Comparison of ENCODE assay signal across 8 cellular contexts in the genomic region with DNA sequence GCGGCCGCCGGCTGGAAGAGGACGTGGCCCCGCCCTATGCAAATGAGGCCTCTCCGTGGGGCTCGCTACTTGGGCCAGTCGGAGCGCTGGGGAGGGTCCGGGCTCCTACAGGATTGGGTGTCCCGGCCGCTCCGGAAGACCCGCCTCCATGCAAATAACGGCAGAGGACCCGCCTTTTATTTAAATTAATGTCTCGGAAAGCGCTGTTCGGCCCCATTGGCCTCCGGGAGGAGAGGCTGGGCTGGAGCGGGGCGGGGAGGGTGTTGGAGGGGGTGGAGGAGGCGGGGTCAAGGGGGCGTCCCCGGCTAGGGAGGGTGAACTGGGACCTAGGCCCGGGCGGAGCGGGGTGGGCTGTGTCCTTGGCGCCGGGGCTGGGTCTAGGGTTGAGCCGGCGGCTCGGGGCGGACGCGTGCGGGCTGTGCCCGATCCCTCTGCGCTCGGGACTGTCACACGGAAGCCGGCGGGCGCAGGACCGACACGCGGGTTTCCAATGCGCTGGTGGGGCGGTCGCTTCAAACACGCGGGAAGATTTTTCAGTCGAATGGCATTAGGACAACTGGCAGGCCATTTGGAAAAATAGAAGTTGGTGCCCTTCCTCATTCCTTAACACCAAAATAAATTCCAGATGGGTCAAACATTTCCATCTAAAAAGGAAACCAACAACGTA. TPM values are rescaled to one million over a fixed set of nuclear protein-coding genes. Genes with fewer than 3 reads are reported as not detected.
DNase-seq lines count a peak whose midpoint lies in the region; ATAC-seq and TF ChIP-seq lines count a peak whose summit lies in the region.

No MANE protein-coding gene starts in this region.

- peaks cover 2% of the 10 kb centered on the region; the same call in 1 of the 2 replicates for H3K27me3 ChIP-seq in H7 (ENCODE audit: control insufficient read depth, insufficient read depth, low read length)
- no peaks in the 10 kb centered on the region for H3K27me3 ChIP-seq in Loucy (ENCODE audit: insufficient read depth, low read length, poor library complexity, severe bottlenecking)
- no peaks in the 10 kb centered on the region for H3K27me3 ChIP-seq in RWPE2 (ENCODE audit: insufficient read depth, poor library complexity, severe bottlenecking)

- peak overlapping the region; percentile 60 for H3K27ac ChIP-seq in RWPE2 (ENCODE audit: poor library complexity, severe bottlenecking)

- H3K36me3 ChIP-seq in H7 (replicated peaks; ENCODE audit: control insufficient read depth, insufficient read depth, low read length) (peaks cover 2% of the 10 kb centered on the region), Loucy (ENCODE audit: insufficient read depth, low read length) (peaks cover 16% of the 10 kb centered on the region; the same call in 1 of the 2 replicates), RWPE2 (ENCODE audit: low read depth) (peaks cover 28% of the 10 kb centered on the region)

- H3K4me3 ChIP-seq in H7 (ENCODE audit: insufficient read depth, low read depth, low read length): peak overlapping the region; percentile 74
- peak overlapping the region; percentile 74 for H3K4me3 ChIP-seq in Loucy (ENCODE audit: low read length, poor library complexity, severe bottlenecking)
- peak overlapping the region; percentile 39 for H3K4me3 ChIP-seq in RWPE2 (ENCODE audit: severe bottlenecking)

- H3K9ac ChIP-seq in Loucy (ENCODE audit: low read depth, low read length, poor library complexity, severe bottlenecking): peak overlapping the region; percentile 73

- H3K27me3 Mint-ChIP-seq in nephron progenitor cell (ENCODE audit: low read depth, poor library complexity): peaks cover 13% of the 10 kb centered on the region
- H3K27me3 Mint-ChIP-seq in stimulated activated naive CD8-positive, alpha-beta T cell treated with anti-CD3 and anti-CD28 coated beads, Interleukin-15, Interleukin-2, amounts not matched to agents 100 ng/mL and 50 ng/mL, for 24 hours: no peaks in the 10 kb centered on the region

- peaks cover 76% of the 10 kb centered on the region for H3K4me1 Mint-ChIP-seq in nephron progenitor cell
- peaks cover 48% of the 10 kb centered on the region for H3K4me1 Mint-ChIP-seq in stimulated activated naive CD8-positive, alpha-beta T cell treated with anti-CD3 and anti-CD28 coated beads, Interleukin-15, Interleukin-2, amounts not matched to agents 100 ng/mL and 50 ng/mL, for 24 hours (ENCODE audit: low read depth)

- peaks cover 66% of the 10 kb centered on the region for H3K4me1 ChIP-seq in Loucy (ENCODE audit: insufficient read depth, low read length, poor library complexity, severe bottlenecking)
- H3K4me1 ChIP-seq in RWPE2 (ENCODE audit: insufficient read depth, poor library complexity, severe bottlenecking): peaks cover 4% of the 10 kb centered on the region

- no peak overlapping the region for H3K27ac Mint-ChIP-seq in nephron progenitor cell
- H3K27ac Mint-ChIP-seq in stimulated activated naive CD8-positive, alpha-beta T cell treated with anti-CD3 and anti-CD28 coated beads, Interleukin-15, Interleukin-2, amounts not matched to agents 100 ng/mL and 50 ng/mL, for 24 hours: peak overlapping the region; percentile 72

- peaks cover 3% of the 10 kb centered on the region; the same call in 1 of the 2 replicates for H3F3A ChIP-seq in Loucy (ENCODE audit: low read depth)

- H2AFZ ChIP-seq in Loucy (ENCODE audit: low read length): peak overlapping the region; percentile 47

- peaks cover 41% of the 10 kb centered on the region for H3K79me2 ChIP-seq in Loucy (ENCODE audit: insufficient read depth, low read length)

- peaks cover 12% of the 10 kb centered on the region for H4K20me1 ChIP-seq in Loucy (ENCODE audit: insufficient read depth, low read length, poor library complexity, severe bottlenecking)

- no peaks in the 10 kb centered on the region for H3K9me2 ChIP-seq in Loucy (replicated peaks; ENCODE audit: low read depth, low read length)

- peak; percentile 95 for ATAC-seq in RWPE2 (ENCODE audit: low read depth)

- H3K9me3 Mint-ChIP-seq in nephron progenitor cell: no peaks in the 10 kb centered on the region
- no peaks in the 10 kb centered on the region for H3K9me3 Mint-ChIP-seq in stimulated activated naive CD8-positive, alpha-beta T cell treated with anti-CD3 and anti-CD28 coated beads, Interleukin-15, Interleukin-2, amounts not matched to agents 100 ng/mL and 50 ng/mL, for 24 hours

- TF ChIP-seq CTCF in Loucy (conservative IDR thresholded peaks at IDR 0.05; ENCODE audit: low read length) (no peak), RWPE2 (IDR thresholded peaks at IDR 0.05; ENCODE audit: poor library complexity, severe bottlenecking) (peak; percentile 17), nephron progenitor cell (IDR thresholded peaks at IDR 0.05) (peak; percentile 14)

- peaks cover 15% of the 10 kb centered on the region for H3K36me3 Mint-ChIP-seq in nephron progenitor cell (ENCODE audit: low read depth)
- H3K36me3 Mint-ChIP-seq in stimulated activated naive CD8-positive, alpha-beta T cell treated with anti-CD3 and anti-CD28 coated beads, Interleukin-15, Interleukin-2, amounts not matched to agents 100 ng/mL and 50 ng/mL, for 24 hours (ENCODE audit: low read depth): peaks cover 26% of the 10 kb centered on the region

- H3K4me2 ChIP-seq in Loucy (ENCODE audit: low read depth, low read length, poor library complexity, severe bottlenecking): peak overlapping the region; percentile 85

- peak; percentile 100 for DNase-seq in ELR (ENCODE audit: low read depth)
- peak; percentile 100 for DNase-seq in H7
- peak; percentile 99 for DNase-seq in RWPE2 (ENCODE audit: low spot score)
- DNase-seq in activated effector memory CD4-positive, alpha-beta T cell treated with Interleukin-2 at 50 U/mL for 16 hours: peak; percentile 98
- DNase-seq in fibroblast of the conjunctiva (ENCODE audit: low read depth): peak; percentile 98
- peak; percentile 98 for DNase-seq in nephron progenitor cell

- peak overlapping the region; percentile 75 for H3K4me3 Mint-ChIP-seq in nephron progenitor cell
- peak overlapping the region; percentile 81 for H3K4me3 Mint-ChIP-seq in stimulated activated naive CD8-positive, alpha-beta T cell treated with anti-CD3 and anti-CD28 coated beads, Interleukin-15, Interleukin-2, amounts not matched to agents 100 ng/mL and 50 ng/mL, for 24 hours

- H3K9me3 ChIP-seq in Loucy (ENCODE audit: insufficient read depth, low read depth, low read length) (no peaks in the 10 kb centered on the region), RWPE2 (ENCODE audit: severe bottlenecking) (no peaks in the 10 kb centered on the region)

RNA-seq across cellular contexts. Expression of a gene that starts 0.3 kb away (rescaled TPM):
- 16.9 and 17.0 TPM in 2 replicates for total RNA-seq in H7 (2014; rRNA removed; shearing (Covaris generic))

RNA-seq across cellular contexts. Expression of a gene that starts 17.3 kb away (rescaled TPM):
- total RNA-seq in H7 (2014; rRNA removed; shearing (Covaris generic)): 2.7 and 4.5 TPM in 2 replicates

RNA-seq across cellular contexts. Expression of a gene that starts 21.5 kb away (rescaled TPM):
- total RNA-seq in H7 (2014; rRNA removed; shearing (Covaris generic)): 12.9 and 15.8 TPM in 2 replicates

RNA-seq across cellular contexts. Expression of a gene that starts 38.2 kb away (rescaled TPM):
- 43.0 and 63.8 TPM in 2 replicates for total RNA-seq in H7 (2014; rRNA removed; shearing (Covaris generic))

RNA-seq across cellular contexts. Expression of a gene that starts 40.7 kb away (rescaled TPM):
- total RNA-seq in H7 (2014; rRNA removed; shearing (Covaris generic)): 134 and 136 TPM in 2 replicates

Comparison
In these comparisons a context has a peak if more than half of its experiments do, and no peak if none do; other contexts are left out.
1. Peak in every context shown above with its lines: DNase-seq, ATAC-seq, H3K4me3 ChIP-seq and H3K27ac ChIP-seq.